9 cellular contexts compared by ENCODE assay signal in genomic region chr15:90845201-90845949, GRCh38. TPM values are rescaled to one million over a fixed set of nuclear protein-coding genes. Genes with fewer than 3 reads are reported as not detected.
DNase-seq lines count a peak whose midpoint lies in the region; ATAC-seq and FAIRE-seq lines count a peak whose summit lies in the region.
"Had no signal": no experiment of that assay in that cellular context is flagged by ENCODE, and none has a peak within 500 bp of the region (broad histone marks: within the 10 kb centered on the region; RNA-seq: fewer than 3 reads in every experiment).

No MANE protein-coding gene starts in this region.

- peaks cover 20 to 29% of the 10 kb centered on the region in 2 donors for H3K4me1 Mint-ChIP-seq in stimulated activated naive B cell treated with anti-CD40 and anti-IgM and Interleukin-4, amounts not matched to agents 10 μg/mL and 1 μg/mL and 100 μg/mL, for 72 hours

- no peaks in the 10 kb centered on the region for H3K9me3 Mint-ChIP-seq in stimulated activated naive B cell treated with anti-CD40 and anti-IgM and Interleukin-4, amounts not matched to agents 10 μg/mL and 1 μg/mL and 100 μg/mL, for 72 hours
- H3K9me3 Mint-ChIP-seq: neural crest cell had no signal

- DNase-seq in Daoy (ENCODE audit: low read depth) = peak; percentile 93
- no peak for DNase-seq in GM19239 (ENCODE audit: insufficient read length, low spot score)
- DNase-seq in SIG-M5 (lab: John Stamatoyannopoulos, UW) = peak; percentile 4
- peak; percentile 74 for DNase-seq in fibroblast of gingiva (ENCODE audit: low read depth)
- peak; percentile 80 for DNase-seq in stimulated activated naive B cell treated with anti-CD40 and anti-IgM and Interleukin-4, amounts not matched to agents 10 μg/mL and 1 μg/mL and 100 μg/mL, for 72 hours
- DNase-seq in cortex of kidney (lab: John Stamatoyannopoulos, UW) = no peak
- DNase-seq in DMS114 treated with DMSO at 0.1 percent for 48 hours (lab: John Stamatoyannopoulos, UW; ENCODE audit: unreplicated experiment) = no peak

- peaks cover 0 to 3% of the 10 kb centered on the region in 2 donors for H3K36me3 Mint-ChIP-seq in stimulated activated naive B cell treated with anti-CD40 and anti-IgM and Interleukin-4, amounts not matched to agents 10 μg/mL and 1 μg/mL and 100 μg/mL, for 72 hours

- peak overlapping the region; percentile 91 for H3K27ac Mint-ChIP-seq in stimulated activated naive B cell treated with anti-CD40 and anti-IgM and Interleukin-4, amounts not matched to agents 10 μg/mL and 1 μg/mL and 100 μg/mL, for 72 hours

- ATAC-seq in HG03196 (IDR thresholded peaks at IDR 0.05; ENCODE audit: unreplicated experiment) = peak; percentile 78
- peak; percentile 98 to 99 for ATAC-seq in stimulated activated naive B cell treated with anti-CD40 and anti-IgM and Interleukin-4, amounts not matched to agents 10 μg/mL and 1 μg/mL and 100 μg/mL, for 72 hours (replicated peaks)

- H3K4me3 Mint-ChIP-seq in stimulated activated naive B cell treated with anti-CD40 and anti-IgM and Interleukin-4, amounts not matched to agents 10 μg/mL and 1 μg/mL and 100 μg/mL, for 72 hours = peak overlapping the region in 1 of 2 donors; percentile 44
- H3K4me3 Mint-ChIP-seq: neural crest cell had no signal

- H3K27me3 Mint-ChIP-seq in stimulated activated naive B cell treated with anti-CD40 and anti-IgM and Interleukin-4, amounts not matched to agents 10 μg/mL and 1 μg/mL and 100 μg/mL, for 72 hours = no peaks in the 10 kb centered on the region

- FAIRE-seq in GM19239 (lab: Jason Lieb, UNC) = peak; percentile 74

RNA-seq across cellular contexts. Expression of gene FURIN, which starts 23.0 kb away (rescaled TPM):
- total RNA-seq in Daoy (2014; rRNA removed; shearing (Covaris generic)) = 48.8 and 51.5 TPM in 2 replicates

RNA-seq across cellular contexts. Expression of gene FES, which starts 38.9 kb away (rescaled TPM):
- 0.36 and 0.46 TPM in 2 replicates for total RNA-seq in Daoy (2014; rRNA removed; shearing (Covaris generic))

RNA-seq across cellular contexts. Expression of gene MAN2A2, which starts 57.7 kb away (rescaled TPM):
- 2.1 and 8.2 TPM in 2 replicates for total RNA-seq in Daoy (2014; rRNA removed; shearing (Covaris generic))

Comparison
In these comparisons a context has a peak if more than half of its experiments do, and no peak if none do; other contexts are left out.
1. DNase-seq: peak in Daoy (single experiment), SIG-M5 (single experiment), fibroblast of gingiva (single experiment) and stimulated activated naive B cell treated with anti-CD40 and anti-IgM and Interleukin-4, amounts not matched to agents 10 μg/mL and 1 μg/mL and 100 μg/mL, for 72 hours (single experiment); none in GM19239 (single experiment), cortex of kidney (single experiment) and DMS114 treated with DMSO at 0.1 percent for 48 hours (single experiment).